Comparison of ENCODE assay signal across 8 cellular contexts in genomic region chr16:75648265-75649076, GRCh38.
DNase-seq lines count a peak whose midpoint lies in the region; ATAC-seq lines count a peak whose summit lies in the region.

No MANE protein-coding gene starts in this region.

- H3K4me1 Mint-ChIP-seq in memory B cell = peaks cover 38% of the 10 kb centered on the region

- H3K9me3 Mint-ChIP-seq in memory B cell = no peaks in the 10 kb centered on the region

- DNase-seq in C1 segment of cervical spinal cord (lab: John Stamatoyannopoulos, UW) (peak; percentile 22 to 84 (median 74)), NCI-H82 treated with DMSO at 0.1 percent for 48 hours (lab: John Stamatoyannopoulos, UW; ENCODE audit: unreplicated experiment) (peak; percentile 33), memory B cell (ENCODE audit: low spot score in 2 of 2) (peak; percentile 75 to 86)
- peak; percentile 69 to 76 for DNase-seq in activated CD8-positive, alpha-beta memory T cell treated with anti-CD3 and anti-CD28 coated beads for 1 hour (ENCODE audit: extremely low read depth in 1 of 2, low read depth in 1 of 2)
- DNase-seq in effector CD8-positive, alpha-beta T cell (lab: John Stamatoyannopoulos, UW) = peak; percentile 76
- DNase-seq in stimulated activated CD8-positive, alpha-beta memory T cell treated with anti-CD3 and anti-CD28 coated beads, Interleukin-12 subunit alpha, Interleukin-12 subunit beta, amount 100 ng/mL, for 1 hour (ENCODE audit: low read depth) = peak; percentile 78

- peak overlapping the region; percentile 95 for H3K4me3 Mint-ChIP-seq in memory B cell

- peak overlapping the region; percentile 96 for H3K27ac Mint-ChIP-seq in memory B cell

- H3K27me3 Mint-ChIP-seq in memory B cell = no peaks in the 10 kb centered on the region

- H3K36me3 Mint-ChIP-seq in memory B cell = peaks cover 17% of the 10 kb centered on the region

- ATAC-seq in GM19324 (IDR thresholded peaks at IDR 0.05; ENCODE audit: low FRiP score, unreplicated experiment) (peak; percentile 36), HG03457 (IDR thresholded peaks at IDR 0.05; ENCODE audit: unreplicated experiment) (peak; percentile 20), memory B cell (ENCODE audit: low read depth) (peak; percentile 41)

Comparison
In these comparisons a context has a peak if more than half of its experiments do, and no peak if none do; other contexts are left out.
1. Peak in every context shown above with its lines: DNase-seq and ATAC-seq.